Comparison of ENCODE assay signal across 1 cellular context in the genomic region with DNA sequence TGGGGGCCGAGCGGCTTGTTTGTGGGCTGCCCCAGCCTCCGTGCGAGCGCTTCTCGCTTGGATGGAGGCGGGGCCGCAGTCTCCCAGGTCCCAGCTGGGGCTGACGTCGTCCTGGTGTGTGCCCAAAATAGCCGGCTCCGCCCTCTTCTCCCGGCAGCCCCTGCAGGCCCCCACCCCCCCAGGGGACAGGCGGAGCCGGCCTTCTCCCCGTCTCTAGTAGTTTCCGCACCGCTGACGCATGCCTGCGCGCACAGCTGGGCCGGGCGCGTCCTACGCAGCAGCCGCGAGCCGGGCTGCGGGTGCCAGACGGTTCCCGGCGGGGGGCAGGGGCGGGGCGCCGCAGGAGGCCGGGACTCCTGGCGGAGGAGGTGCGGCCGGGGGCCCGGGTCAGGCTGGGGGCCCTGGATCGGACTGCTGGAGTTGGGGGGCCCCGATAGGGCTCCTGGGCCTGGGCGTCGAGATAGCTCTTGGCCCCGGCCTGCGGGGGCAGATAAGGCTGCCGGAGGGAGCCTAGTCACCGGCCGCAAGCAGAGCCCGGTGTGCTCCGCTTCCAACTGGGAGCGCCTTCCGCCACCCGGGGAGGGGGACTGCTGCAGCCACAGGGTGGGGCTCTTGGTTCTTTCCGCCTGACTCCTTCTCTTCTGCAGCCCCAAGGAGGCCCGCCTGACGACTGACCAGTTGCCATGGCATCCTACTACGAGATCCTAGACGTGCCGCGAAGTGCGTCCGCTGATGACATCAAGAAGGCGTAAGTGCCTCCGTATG.
TF ChIP-seq lines count a peak whose summit lies in the region.

A gene (plus strand): TSS at position 216 of the 765 bp plus-strand sequence. CDS start 468 bp downstream, at position 684.

TF ChIP-seq in HepG2, 621 proteins besides CTCF, POLR2A, EP300 and RAD21 (continued from another document and continues in another):
- TF ChIP-seq, protein P1, sequence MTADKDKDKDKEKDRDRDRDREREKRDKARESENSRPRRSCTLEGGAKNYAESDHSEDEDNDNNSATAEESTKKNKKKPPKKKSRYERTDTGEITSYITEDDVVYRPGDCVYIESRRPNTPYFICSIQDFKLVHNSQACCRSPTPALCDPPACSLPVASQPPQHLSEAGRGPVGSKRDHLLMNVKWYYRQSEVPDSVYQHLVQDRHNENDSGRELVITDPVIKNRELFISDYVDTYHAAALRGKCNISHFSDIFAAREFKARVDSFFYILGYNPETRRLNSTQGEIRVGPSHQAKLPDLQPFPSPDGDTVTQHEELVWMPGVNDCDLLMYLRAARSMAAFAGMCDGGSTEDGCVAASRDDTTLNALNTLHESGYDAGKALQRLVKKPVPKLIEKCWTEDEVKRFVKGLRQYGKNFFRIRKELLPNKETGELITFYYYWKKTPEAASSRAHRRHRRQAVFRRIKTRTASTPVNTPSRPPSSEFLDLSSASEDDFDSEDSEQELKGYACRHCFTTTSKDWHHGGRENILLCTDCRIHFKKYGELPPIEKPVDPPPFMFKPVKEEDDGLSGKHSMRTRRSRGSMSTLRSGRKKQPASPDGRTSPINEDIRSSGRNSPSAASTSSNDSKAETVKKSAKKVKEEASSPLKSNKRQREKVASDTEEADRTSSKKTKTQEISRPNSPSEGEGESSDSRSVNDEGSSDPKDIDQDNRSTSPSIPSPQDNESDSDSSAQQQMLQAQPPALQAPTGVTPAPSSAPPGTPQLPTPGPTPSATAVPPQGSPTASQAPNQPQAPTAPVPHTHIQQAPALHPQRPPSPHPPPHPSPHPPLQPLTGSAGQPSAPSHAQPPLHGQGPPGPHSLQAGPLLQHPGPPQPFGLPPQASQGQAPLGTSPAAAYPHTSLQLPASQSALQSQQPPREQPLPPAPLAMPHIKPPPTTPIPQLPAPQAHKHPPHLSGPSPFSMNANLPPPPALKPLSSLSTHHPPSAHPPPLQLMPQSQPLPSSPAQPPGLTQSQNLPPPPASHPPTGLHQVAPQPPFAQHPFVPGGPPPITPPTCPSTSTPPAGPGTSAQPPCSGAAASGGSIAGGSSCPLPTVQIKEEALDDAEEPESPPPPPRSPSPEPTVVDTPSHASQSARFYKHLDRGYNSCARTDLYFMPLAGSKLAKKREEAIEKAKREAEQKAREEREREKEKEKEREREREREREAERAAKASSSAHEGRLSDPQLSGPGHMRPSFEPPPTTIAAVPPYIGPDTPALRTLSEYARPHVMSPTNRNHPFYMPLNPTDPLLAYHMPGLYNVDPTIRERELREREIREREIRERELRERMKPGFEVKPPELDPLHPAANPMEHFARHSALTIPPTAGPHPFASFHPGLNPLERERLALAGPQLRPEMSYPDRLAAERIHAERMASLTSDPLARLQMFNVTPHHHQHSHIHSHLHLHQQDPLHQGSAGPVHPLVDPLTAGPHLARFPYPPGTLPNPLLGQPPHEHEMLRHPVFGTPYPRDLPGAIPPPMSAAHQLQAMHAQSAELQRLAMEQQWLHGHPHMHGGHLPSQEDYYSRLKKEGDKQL (CRISPR knock-in tag; IDR thresholded peaks at IDR 0.05; ENCODE audit: low read depth), result no peak
- TF ChIP-seq MYNN (CRISPR knock-in tag; IDR thresholded peaks at IDR 0.05; ENCODE audit: low read depth) (peak; percentile 83; the same call in 1 of the 2 replicates), STAT5B (CRISPR knock-in tag; IDR thresholded peaks at IDR 0.05) (0 out of 2 replicates have a peak, but pooled peaks have one; percentile 25), KLF16 (CRISPR knock-in tag; IDR thresholded peaks at IDR 0.05) (peak in 1 of 2 experiments; percentile 87; a peak in 2 of 4 replicates), MATR3 (CRISPR knock-in tag; IDR thresholded peaks at IDR 0.05) (no peak), ZNF441 (CRISPR knock-in tag; IDR thresholded peaks at IDR 0.05; ENCODE audit: borderline replicate concordance) (peak; percentile 93), ZBTB38 (CRISPR knock-in tag; IDR thresholded peaks at IDR 0.05) (peak; percentile 86), NR2F2 (IDR thresholded peaks at IDR 0.05; ENCODE audit: borderline replicate concordance, low read depth) (no peak), RNF2 (conservative IDR thresholded peaks at IDR 0.05; ENCODE audit: low read depth) (peak; percentile 68), THYN1 (CRISPR knock-in tag; IDR thresholded peaks at IDR 0.05; ENCODE audit: borderline replicate concordance, low read depth) (no peak), ZNF670 (CRISPR knock-in tag; IDR thresholded peaks at IDR 0.05; ENCODE audit: borderline replicate concordance) (no peak), NR1H2 (CRISPR knock-in tag; IDR thresholded peaks at IDR 0.05; ENCODE audit: borderline replicate concordance, low read depth) (no peak), ZNF431 (CRISPR knock-in tag; IDR thresholded peaks at IDR 0.05; ENCODE audit: borderline replicate concordance, low read depth) (peak; percentile 63; the same call in 1 of the 2 replicates), ZFP90 (CRISPR knock-in tag; IDR thresholded peaks at IDR 0.05; ENCODE audit: borderline replicate concordance) (peak; percentile 78; the same call in 1 of the 2 replicates), ZNF317 (CRISPR knock-in tag; IDR thresholded peaks at IDR 0.05) (0 out of 2 replicates have a peak, but pooled peaks have one; percentile 25), ZNF788 (CRISPR knock-in tag; IDR thresholded peaks at IDR 0.05; ENCODE audit: borderline replicate concordance) (peak; percentile 80; the same call in 1 of the 2 replicates), RBM22 (optimal IDR thresholded peaks at IDR 0.05; ENCODE audit: low read length) (no peak), FOXP1 (IDR thresholded peaks at IDR 0.05) (no peak), FOXP1 (CRISPR knock-in tag; IDR thresholded peaks at IDR 0.05) (no peak), ZBTB42 (CRISPR knock-in tag; IDR thresholded peaks at IDR 0.05) (0 out of 2 replicates have a peak, but pooled peaks have one; percentile 62), ETV5 (CRISPR knock-in tag; IDR thresholded peaks at IDR 0.05; ENCODE audit: borderline replicate concordance) (peak; percentile 58; the same call in 1 of the 2 replicates), HMG20B (CRISPR knock-in tag; conservative IDR thresholded peaks at IDR 0.05) (0 out of 2 replicates have a peak, but pooled peaks have one; percentile 26), MEF2D (CRISPR knock-in tag; IDR thresholded peaks at IDR 0.05) (peak; percentile 100), REXO4 (CRISPR knock-in tag; IDR thresholded peaks at IDR 0.05; ENCODE audit: borderline replicate concordance) (no peak), ZNF746 (CRISPR knock-in tag; IDR thresholded peaks at IDR 0.05) (peak; percentile 39), RXRA (CRISPR knock-in tag; IDR thresholded peaks at IDR 0.05) (no peak; the same call in none of the 2 replicates), KLF6 (CRISPR knock-in tag; IDR thresholded peaks at IDR 0.05) (peak; percentile 94), ZNF343 (CRISPR knock-in tag; IDR thresholded peaks at IDR 0.05) (no peak), ZNF75D (CRISPR knock-in tag; IDR thresholded peaks at IDR 0.05; ENCODE audit: borderline replicate concordance) (no peak), SMARCC2 (IDR thresholded peaks at IDR 0.05) (no peak)
- TF ChIP-seq, protein P2, sequence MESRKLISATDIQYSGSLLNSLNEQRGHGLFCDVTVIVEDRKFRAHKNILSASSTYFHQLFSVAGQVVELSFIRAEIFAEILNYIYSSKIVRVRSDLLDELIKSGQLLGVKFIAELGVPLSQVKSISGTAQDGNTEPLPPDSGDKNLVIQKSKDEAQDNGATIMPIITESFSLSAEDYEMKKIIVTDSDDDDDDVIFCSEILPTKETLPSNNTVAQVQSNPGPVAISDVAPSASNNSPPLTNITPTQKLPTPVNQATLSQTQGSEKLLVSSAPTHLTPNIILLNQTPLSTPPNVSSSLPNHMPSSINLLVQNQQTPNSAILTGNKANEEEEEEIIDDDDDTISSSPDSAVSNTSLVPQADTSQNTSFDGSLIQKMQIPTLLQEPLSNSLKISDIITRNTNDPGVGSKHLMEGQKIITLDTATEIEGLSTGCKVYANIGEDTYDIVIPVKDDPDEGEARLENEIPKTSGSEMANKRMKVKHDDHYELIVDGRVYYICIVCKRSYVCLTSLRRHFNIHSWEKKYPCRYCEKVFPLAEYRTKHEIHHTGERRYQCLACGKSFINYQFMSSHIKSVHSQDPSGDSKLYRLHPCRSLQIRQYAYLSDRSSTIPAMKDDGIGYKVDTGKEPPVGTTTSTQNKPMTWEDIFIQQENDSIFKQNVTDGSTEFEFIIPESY (CRISPR knock-in tag; IDR thresholded peaks at IDR 0.05), result no peak; the same call in none of the 2 replicates
- TF ChIP-seq, protein P3, sequence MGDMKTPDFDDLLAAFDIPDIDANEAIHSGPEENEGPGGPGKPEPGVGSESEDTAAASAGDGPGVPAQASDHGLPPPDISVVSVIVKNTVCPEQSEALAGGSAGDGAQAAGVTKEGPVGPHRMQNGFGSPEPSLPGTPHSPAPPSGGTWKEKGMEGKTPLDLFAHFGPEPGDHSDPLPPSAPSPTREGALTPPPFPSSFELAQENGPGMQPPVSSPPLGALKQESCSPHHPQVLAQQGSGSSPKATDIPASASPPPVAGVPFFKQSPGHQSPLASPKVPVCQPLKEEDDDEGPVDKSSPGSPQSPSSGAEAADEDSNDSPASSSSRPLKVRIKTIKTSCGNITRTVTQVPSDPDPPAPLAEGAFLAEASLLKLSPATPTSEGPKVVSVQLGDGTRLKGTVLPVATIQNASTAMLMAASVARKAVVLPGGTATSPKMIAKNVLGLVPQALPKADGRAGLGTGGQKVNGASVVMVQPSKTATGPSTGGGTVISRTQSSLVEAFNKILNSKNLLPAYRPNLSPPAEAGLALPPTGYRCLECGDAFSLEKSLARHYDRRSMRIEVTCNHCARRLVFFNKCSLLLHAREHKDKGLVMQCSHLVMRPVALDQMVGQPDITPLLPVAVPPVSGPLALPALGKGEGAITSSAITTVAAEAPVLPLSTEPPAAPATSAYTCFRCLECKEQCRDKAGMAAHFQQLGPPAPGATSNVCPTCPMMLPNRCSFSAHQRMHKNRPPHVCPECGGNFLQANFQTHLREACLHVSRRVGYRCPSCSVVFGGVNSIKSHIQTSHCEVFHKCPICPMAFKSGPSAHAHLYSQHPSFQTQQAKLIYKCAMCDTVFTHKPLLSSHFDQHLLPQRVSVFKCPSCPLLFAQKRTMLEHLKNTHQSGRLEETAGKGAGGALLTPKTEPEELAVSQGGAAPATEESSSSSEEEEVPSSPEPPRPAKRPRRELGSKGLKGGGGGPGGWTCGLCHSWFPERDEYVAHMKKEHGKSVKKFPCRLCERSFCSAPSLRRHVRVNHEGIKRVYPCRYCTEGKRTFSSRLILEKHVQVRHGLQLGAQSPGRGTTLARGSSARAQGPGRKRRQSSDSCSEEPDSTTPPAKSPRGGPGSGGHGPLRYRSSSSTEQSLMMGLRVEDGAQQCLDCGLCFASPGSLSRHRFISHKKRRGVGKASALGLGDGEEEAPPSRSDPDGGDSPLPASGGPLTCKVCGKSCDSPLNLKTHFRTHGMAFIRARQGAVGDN (CRISPR knock-in tag; IDR thresholded peaks at IDR 0.05), result peak; percentile 98
- TF ChIP-seq, protein P4, sequence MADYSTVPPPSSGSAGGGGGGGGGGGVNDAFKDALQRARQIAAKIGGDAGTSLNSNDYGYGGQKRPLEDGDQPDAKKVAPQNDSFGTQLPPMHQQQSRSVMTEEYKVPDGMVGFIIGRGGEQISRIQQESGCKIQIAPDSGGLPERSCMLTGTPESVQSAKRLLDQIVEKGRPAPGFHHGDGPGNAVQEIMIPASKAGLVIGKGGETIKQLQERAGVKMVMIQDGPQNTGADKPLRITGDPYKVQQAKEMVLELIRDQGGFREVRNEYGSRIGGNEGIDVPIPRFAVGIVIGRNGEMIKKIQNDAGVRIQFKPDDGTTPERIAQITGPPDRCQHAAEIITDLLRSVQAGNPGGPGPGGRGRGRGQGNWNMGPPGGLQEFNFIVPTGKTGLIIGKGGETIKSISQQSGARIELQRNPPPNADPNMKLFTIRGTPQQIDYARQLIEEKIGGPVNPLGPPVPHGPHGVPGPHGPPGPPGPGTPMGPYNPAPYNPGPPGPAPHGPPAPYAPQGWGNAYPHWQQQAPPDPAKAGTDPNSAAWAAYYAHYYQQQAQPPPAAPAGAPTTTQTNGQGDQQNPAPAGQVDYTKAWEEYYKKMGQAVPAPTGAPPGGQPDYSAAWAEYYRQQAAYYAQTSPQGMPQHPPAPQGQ (CRISPR knock-in tag; IDR thresholded peaks at IDR 0.05; ENCODE audit: borderline replicate concordance), result no peak
- TF ChIP-seq, protein P5, sequence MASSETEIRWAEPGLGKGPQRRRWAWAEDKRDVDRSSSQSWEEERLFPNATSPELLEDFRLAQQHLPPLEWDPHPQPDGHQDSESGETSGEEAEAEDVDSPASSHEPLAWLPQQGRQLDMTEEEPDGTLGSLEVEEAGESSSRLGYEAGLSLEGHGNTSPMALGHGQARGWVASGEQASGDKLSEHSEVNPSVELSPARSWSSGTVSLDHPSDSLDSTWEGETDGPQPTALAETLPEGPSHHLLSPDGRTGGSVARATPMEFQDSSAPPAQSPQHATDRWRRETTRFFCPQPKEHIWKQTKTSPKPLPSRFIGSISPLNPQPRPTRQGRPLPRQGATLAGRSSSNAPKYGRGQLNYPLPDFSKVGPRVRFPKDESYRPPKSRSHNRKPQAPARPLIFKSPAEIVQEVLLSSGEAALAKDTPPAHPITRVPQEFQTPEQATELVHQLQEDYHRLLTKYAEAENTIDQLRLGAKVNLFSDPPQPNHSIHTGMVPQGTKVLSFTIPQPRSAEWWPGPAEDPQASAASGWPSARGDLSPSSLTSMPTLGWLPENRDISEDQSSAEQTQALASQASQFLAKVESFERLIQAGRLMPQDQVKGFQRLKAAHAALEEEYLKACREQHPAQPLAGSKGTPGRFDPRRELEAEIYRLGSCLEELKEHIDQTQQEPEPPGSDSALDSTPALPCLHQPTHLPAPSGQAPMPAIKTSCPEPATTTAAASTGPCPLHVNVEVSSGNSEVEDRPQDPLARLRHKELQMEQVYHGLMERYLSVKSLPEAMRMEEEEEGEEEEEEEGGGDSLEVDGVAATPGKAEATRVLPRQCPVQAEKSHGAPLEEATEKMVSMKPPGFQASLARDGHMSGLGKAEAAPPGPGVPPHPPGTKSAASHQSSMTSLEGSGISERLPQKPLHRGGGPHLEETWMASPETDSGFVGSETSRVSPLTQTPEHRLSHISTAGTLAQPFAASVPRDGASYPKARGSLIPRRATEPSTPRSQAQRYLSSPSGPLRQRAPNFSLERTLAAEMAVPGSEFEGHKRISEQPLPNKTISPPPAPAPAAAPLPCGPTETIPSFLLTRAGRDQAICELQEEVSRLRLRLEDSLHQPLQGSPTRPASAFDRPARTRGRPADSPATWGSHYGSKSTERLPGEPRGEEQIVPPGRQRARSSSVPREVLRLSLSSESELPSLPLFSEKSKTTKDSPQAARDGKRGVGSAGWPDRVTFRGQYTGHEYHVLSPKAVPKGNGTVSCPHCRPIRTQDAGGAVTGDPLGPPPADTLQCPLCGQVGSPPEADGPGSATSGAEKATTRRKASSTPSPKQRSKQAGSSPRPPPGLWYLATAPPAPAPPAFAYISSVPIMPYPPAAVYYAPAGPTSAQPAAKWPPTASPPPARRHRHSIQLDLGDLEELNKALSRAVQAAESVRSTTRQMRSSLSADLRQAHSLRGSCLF (CRISPR knock-in tag; IDR thresholded peaks at IDR 0.05; ENCODE audit: borderline replicate concordance), result no peak
